In genomic region chr4:73036123-73036522, GRCh38 we compare ENCODE assay signal across 13 cellular contexts.
"Had no signal": no experiment of that assay in that cellular context is flagged by ENCODE, and none has a peak within 500 bp of the region (broad histone marks: within the 10 kb centered on the region; RNA-seq: fewer than 3 reads in every experiment).

No MANE protein-coding gene starts in this region.

- DNase-seq: activated T-cell treated with anti-CD3 and anti-CD28 coated beads, Interleukin-2, amount 50 U/mL, for 48 hours; colonic mucosa; effector CD4-positive, alpha-beta T cell; foreskin keratinocyte; heart left ventricle; mucosa of descending colon; naive thymus-derived CD8-positive, alpha-beta T cell; posterior cingulate gyrus; stimulated activated CD4-positive, alpha-beta T cell treated with anti-CD3 and anti-CD28 coated beads, Interleukin-4, amount 100 ng/mL, for 4 hours; thyroid gland; uterus had no signal

- ATAC-seq: activated CD4-positive, CD25-positive, alpha-beta regulatory T cell treated with anti-CD3 and anti-CD28 coated beads, Interleukin-2, amount 50 U/mL, for 24 hours; foreskin keratinocyte; heart left ventricle; left lobe of liver; mucosa of descending colon; naive thymus-derived CD8-positive, alpha-beta T cell had no signal

- H3K27ac Mint-ChIP-seq: naive thymus-derived CD8-positive, alpha-beta T cell had no signal

- H3K4me3 Mint-ChIP-seq: naive thymus-derived CD8-positive, alpha-beta T cell had no signal
